Comparison of ENCODE assay signal across 25 cellular contexts in the genomic region with DNA sequence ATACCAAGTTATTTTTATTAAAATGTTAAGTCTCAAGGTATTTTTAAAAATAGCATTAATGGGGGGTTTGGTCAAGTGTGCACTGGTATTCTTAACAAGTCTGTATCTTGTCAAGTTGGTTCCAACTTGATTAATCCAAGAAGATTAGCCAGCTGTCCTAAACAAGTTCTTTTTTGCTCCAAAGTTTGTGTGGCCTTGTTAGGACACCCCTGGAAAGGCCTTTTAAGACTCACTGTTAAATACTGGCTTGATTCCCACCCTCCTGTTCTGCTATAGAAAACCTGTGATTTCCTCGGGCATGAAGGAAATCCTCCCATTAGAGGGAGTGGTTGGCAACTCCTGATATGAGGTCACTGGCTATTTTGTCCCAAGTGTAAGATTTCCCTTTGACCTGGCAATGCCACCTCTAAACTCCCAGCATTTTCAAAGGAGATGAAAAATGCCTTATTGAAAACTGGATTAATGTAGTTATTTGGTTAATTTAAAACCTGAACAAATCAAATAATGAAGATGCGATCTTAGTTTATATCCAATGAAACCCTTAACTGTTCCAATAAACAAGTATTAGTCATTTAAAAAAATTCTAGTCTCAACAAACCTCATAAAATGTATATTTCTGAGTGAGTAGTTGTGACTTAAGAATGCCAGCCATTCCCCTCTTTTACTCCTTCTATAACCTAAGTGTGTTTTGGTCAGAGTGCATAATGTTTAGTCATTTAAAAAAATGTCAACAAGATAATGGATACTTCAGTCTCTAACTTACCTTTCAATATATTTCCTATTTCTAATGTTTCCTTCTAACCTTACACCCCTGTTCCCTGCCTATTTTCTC.
DNase-seq lines count a peak whose midpoint lies in the region; ATAC-seq and TF ChIP-seq lines count a peak whose summit lies in the region.
"Had no signal": no experiment of that assay in that cellular context is flagged by ENCODE, and none has a peak within 500 bp of the region (broad histone marks: within the 10 kb centered on the region; RNA-seq: fewer than 3 reads in every experiment).

No MANE protein-coding gene starts in this region.

- H3K27ac Mint-ChIP-seq in type B pancreatic cell = no peak overlapping the region
- H3K27ac Mint-ChIP-seq: activated CD4-positive, alpha-beta T cell treated with anti-CD3 and anti-CD28 coated beads for 36 hours; activated naive CD4-positive, alpha-beta T cell treated with anti-CD3 and anti-CD28 coated beads, Interleukin-2, amount 10 ng/mL, durations not matched to agents 7 days and 5 days; activated T-cell treated with anti-CD3 and anti-CD28 coated beads, Interleukin-2, amount 50 U/mL, for 72 hours; CD4-positive, alpha-beta memory T cell; stimulated activated effector memory CD8-positive, alpha-beta T cell treated with anti-CD3 and anti-CD28 coated beads, Interleukin-12 subunit alpha, Interleukin-12 subunit beta, amount 100 ng/mL, for 72 hours had no signal

- no peak for TF ChIP-seq CTCF in thoracic aorta (IDR thresholded peaks at IDR 0.05)
- no peak for TF ChIP-seq CTCF in type B pancreatic cell (conservative IDR thresholded peaks at IDR 0.05)

- H3K27ac ChIP-seq in SJCRH30 (peak overlapping the region; percentile 87), thoracic aorta (peak overlapping the region; percentile 49 to 64)
- H3K27ac ChIP-seq: KMS-11, testis had no signal

- H3K27me3 ChIP-seq in SJCRH30 = no peaks in the 10 kb centered on the region
- H3K27me3 ChIP-seq in thoracic aorta (replicated peaks; ENCODE audit: insufficient read depth) = no peaks in the 10 kb centered on the region
- H3K27me3 ChIP-seq: testis had no signal

- ATAC-seq in thoracic aorta (ENCODE audit: insufficient number of reproducible peaks, low FRiP score, low read depth) (peak; percentile 76), GM19035 (IDR thresholded peaks at IDR 0.05; ENCODE audit: unreplicated experiment) (no peak)
- ATAC-seq: activated CD4-positive, alpha-beta T cell treated with anti-CD3 and anti-CD28 coated beads for 36 hours; activated T-cell treated with anti-CD3 and anti-CD28 coated beads, Interleukin-2, amount 50 U/mL, for 72 hours; left colon; sciatic nerve; stimulated activated effector memory CD8-positive, alpha-beta T cell treated with anti-CD3 and anti-CD28 coated beads, Interleukin-12 subunit alpha, Interleukin-12 subunit beta, amount 100 ng/mL, for 72 hours had no signal

- no peaks in the 10 kb centered on the region for H3K36me3 Mint-ChIP-seq in type B pancreatic cell
- H3K36me3 Mint-ChIP-seq: activated naive CD4-positive, alpha-beta T cell treated with anti-CD3 and anti-CD28 coated beads, Interleukin-2, amount 10 ng/mL, durations not matched to agents 7 days and 5 days; CD4-positive, alpha-beta memory T cell; stimulated activated effector memory CD8-positive, alpha-beta T cell treated with anti-CD3 and anti-CD28 coated beads, Interleukin-12 subunit alpha, Interleukin-12 subunit beta, amount 100 ng/mL, for 72 hours had no signal

- H3K4me1 ChIP-seq in SJCRH30 (peaks cover 35% of the 10 kb centered on the region), thoracic aorta (ENCODE audit: control insufficient read depth in 1 of 2, low read depth in 2 of 2) (peaks cover 0 to 28% of the 10 kb centered on the region in 2 donors)
- H3K4me1 ChIP-seq: testis had no signal

- H3K9me3 Mint-ChIP-seq in type B pancreatic cell = no peaks in the 10 kb centered on the region
- H3K9me3 Mint-ChIP-seq: activated naive CD4-positive, alpha-beta T cell treated with anti-CD3 and anti-CD28 coated beads, Interleukin-2, amount 10 ng/mL, durations not matched to agents 7 days and 5 days; stimulated activated effector memory CD8-positive, alpha-beta T cell treated with anti-CD3 and anti-CD28 coated beads, Interleukin-12 subunit alpha, Interleukin-12 subunit beta, amount 100 ng/mL, for 72 hours had no signal

- no peak overlapping the region for H3K4me3 Mint-ChIP-seq in type B pancreatic cell
- H3K4me3 Mint-ChIP-seq: activated CD4-positive, alpha-beta T cell treated with anti-CD3 and anti-CD28 coated beads for 36 hours; activated naive CD4-positive, alpha-beta T cell treated with anti-CD3 and anti-CD28 coated beads, Interleukin-2, amount 10 ng/mL, durations not matched to agents 7 days and 5 days; activated T-cell treated with anti-CD3 and anti-CD28 coated beads, Interleukin-2, amount 50 U/mL, for 72 hours; CD4-positive, alpha-beta memory T cell; stimulated activated effector memory CD8-positive, alpha-beta T cell treated with anti-CD3 and anti-CD28 coated beads, Interleukin-12 subunit alpha, Interleukin-12 subunit beta, amount 100 ng/mL, for 72 hours had no signal

- H3K9me3 ChIP-seq in SJCRH30 (replicated peaks) (no peaks in the 10 kb centered on the region), thoracic aorta (no peaks in the 10 kb centered on the region)
- H3K9me3 ChIP-seq: testis had no signal

- no peaks in the 10 kb centered on the region for H3K27me3 Mint-ChIP-seq in type B pancreatic cell
- H3K27me3 Mint-ChIP-seq: activated CD4-positive, alpha-beta T cell treated with anti-CD3 and anti-CD28 coated beads for 36 hours; activated naive CD4-positive, alpha-beta T cell treated with anti-CD3 and anti-CD28 coated beads, Interleukin-2, amount 10 ng/mL, durations not matched to agents 7 days and 5 days; CD4-positive, alpha-beta memory T cell had no signal

- H3K36me3 ChIP-seq in SJCRH30 (no peaks in the 10 kb centered on the region), thoracic aorta (no peaks in the 10 kb centered on the region)

- DNase-seq in LoVo (ENCODE audit: low spot score) (peak; percentile 12), SJCRH30 (peak; percentile 27 to 65), lung microvascular endothelial cell (ENCODE audit: low read depth in 2 of 2) (peak; percentile 38 to 55), thoracic aorta (ENCODE audit: low spot score) (no peak), NCI-H1048 (lab: John Stamatoyannopoulos, UW) (no peak), type B pancreatic cell (ENCODE audit: extremely low spot score, unreplicated experiment) (no peak)
- DNase-seq: activated CD4-positive, alpha-beta T cell treated with anti-CD3 and anti-CD28 coated beads for 36 hours; activated naive CD4-positive, alpha-beta T cell treated with anti-CD3 and anti-CD28 coated beads, Interleukin-2, amount 10 ng/mL, durations not matched to agents 7 days and 5 days; activated T-cell treated with anti-CD3 and anti-CD28 coated beads, Interleukin-2, amount 50 U/mL, for 72 hours; anterior cingulate cortex; CD4-positive, alpha-beta memory T cell; cerebellar nuclear complex; effector CD8-positive, alpha-beta T cell; H7; left colon; NCI-H1092 treated with DMSO at 0.1 percent for 48 hours; NCI-H2029 treated with DMSO at 0.1 percent for 48 hours; NCI-H510A treated with DMSO at 0.1 percent for 48 hours; occipital lobe; SW 1271; testis had no signal

- no peaks in the 10 kb centered on the region for H3K4me1 Mint-ChIP-seq in type B pancreatic cell (ENCODE audit: unreplicated experiment)
- H3K4me1 Mint-ChIP-seq: activated CD4-positive, alpha-beta T cell treated with anti-CD3 and anti-CD28 coated beads for 36 hours; activated naive CD4-positive, alpha-beta T cell treated with anti-CD3 and anti-CD28 coated beads, Interleukin-2, amount 10 ng/mL, durations not matched to agents 7 days and 5 days; CD4-positive, alpha-beta memory T cell; stimulated activated effector memory CD8-positive, alpha-beta T cell treated with anti-CD3 and anti-CD28 coated beads, Interleukin-12 subunit alpha, Interleukin-12 subunit beta, amount 100 ng/mL, for 72 hours had no signal

- H3K4me3 ChIP-seq in SJCRH30 (no peak overlapping the region), thoracic aorta (no peak overlapping the region)
- H3K4me3 ChIP-seq: testis had no signal

Comparison
In these comparisons a context has a peak if more than half of its experiments do, and no peak if none do; other contexts are left out.
1. DNase-seq: peak in LoVo (single experiment), SJCRH30 (2 of 2) and lung microvascular endothelial cell (2 of 2); none in thoracic aorta (single experiment), NCI-H1048 (single experiment) and type B pancreatic cell (single experiment).